In genomic region chr2:69744456-69744855, GRCh38 we compare ENCODE assay signal across 1 cellular context.
TF ChIP-seq lines count a peak whose summit lies in the region.

No MANE protein-coding gene starts in this region.

TF ChIP-seq in K562, 482 proteins besides CTCF, POLR2A, EP300 and RAD21 (continued from another document):
- no peak for TF ChIP-seq AFF4 (CRISPR knock-in tag; IDR thresholded peaks at IDR 0.05)
- no peak for TF ChIP-seq ZNF79 (CRISPR knock-in tag; IDR thresholded peaks at IDR 0.05; ENCODE audit: low read depth)
- peak; percentile 41 for TF ChIP-seq TAL1 (IDR thresholded peaks at IDR 0.05)
- TF ChIP-seq CBX5 (IDR thresholded peaks at IDR 0.05; ENCODE audit: borderline replicate concordance, low read depth) = no peak
- peak; percentile 63; the same call in 1 of the 2 replicates for TF ChIP-seq TEAD4 (IDR thresholded peaks at IDR 0.05; ENCODE audit: low read length)
- TF ChIP-seq TEAD4 (CRISPR knock-in tag; IDR thresholded peaks at IDR 0.05; ENCODE audit: borderline replicate concordance) = no peak
- TF ChIP-seq JUND (IDR thresholded peaks at IDR 0.05; ENCODE audit: borderline replicate concordance, low read depth, low read length) = 0 out of 2 replicates have a peak, but pooled peaks have one; percentile 24
- TF ChIP-seq JUND (tag; IDR thresholded peaks at IDR 0.05; ENCODE audit: borderline replicate concordance, low read depth, low read length) = no peak
- peak in 1 of 2 experiments; percentile 84; a peak in 2 of 4 replicates for TF ChIP-seq RCOR1 (IDR thresholded peaks at IDR 0.05; ENCODE audit: borderline replicate concordance in 1 of 2, low read depth in 2 of 2, low read length in 2 of 2)
- TF ChIP-seq ZNF75A (CRISPR knock-in tag; IDR thresholded peaks at IDR 0.05) = no peak
- peak; percentile 68 for TF ChIP-seq TCF3 (CRISPR knock-in tag; IDR thresholded peaks at IDR 0.05)
- TF ChIP-seq, protein P1, sequence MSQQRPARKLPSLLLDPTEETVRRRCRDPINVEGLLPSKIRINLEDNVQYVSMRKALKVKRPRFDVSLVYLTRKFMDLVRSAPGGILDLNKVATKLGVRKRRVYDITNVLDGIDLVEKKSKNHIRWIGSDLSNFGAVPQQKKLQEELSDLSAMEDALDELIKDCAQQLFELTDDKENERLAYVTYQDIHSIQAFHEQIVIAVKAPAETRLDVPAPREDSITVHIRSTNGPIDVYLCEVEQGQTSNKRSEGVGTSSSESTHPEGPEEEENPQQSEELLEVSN (IDR thresholded peaks at IDR 0.05; ENCODE audit: borderline replicate concordance in 1 of 2, extremely low read depth in 1 of 2, insufficient read depth in 1 of 2, insufficient read length in 1 of 2, low read depth in 1 of 2, low read length in 1 of 2, poor library complexity in 1 of 2, severe bottlenecking in 1 of 2) = no peak
- TF ChIP-seq, protein P2, sequence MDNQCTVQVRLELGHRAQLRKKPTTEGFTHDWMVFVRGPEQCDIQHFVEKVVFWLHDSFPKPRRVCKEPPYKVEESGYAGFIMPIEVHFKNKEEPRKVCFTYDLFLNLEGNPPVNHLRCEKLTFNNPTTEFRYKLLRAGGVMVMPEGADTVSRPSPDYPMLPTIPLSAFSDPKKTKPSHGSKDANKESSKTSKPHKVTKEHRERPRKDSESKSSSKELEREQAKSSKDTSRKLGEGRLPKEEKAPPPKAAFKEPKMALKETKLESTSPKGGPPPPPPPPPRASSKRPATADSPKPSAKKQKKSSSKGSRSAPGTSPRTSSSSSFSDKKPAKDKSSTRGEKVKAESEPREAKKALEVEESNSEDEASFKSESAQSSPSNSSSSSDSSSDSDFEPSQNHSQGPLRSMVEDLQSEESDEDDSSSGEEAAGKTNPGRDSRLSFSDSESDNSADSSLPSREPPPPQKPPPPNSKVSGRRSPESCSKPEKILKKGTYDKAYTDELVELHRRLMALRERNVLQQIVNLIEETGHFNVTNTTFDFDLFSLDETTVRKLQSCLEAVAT (IDR thresholded peaks at IDR 0.05) = no peak
- TF ChIP-seq EP400 (IDR thresholded peaks at IDR 0.05) = no peak
- TF ChIP-seq ZNF217 (CRISPR knock-in tag; IDR thresholded peaks at IDR 0.05) = no peak
- TF ChIP-seq CXXC5 (CRISPR knock-in tag; IDR thresholded peaks at IDR 0.05) = peak; percentile 62
- TF ChIP-seq, protein P3, sequence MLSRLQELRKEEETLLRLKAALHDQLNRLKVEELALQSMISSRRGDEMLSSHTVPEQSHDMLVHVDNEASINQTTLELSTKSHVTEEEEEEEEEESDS (CRISPR knock-in tag; IDR thresholded peaks at IDR 0.05) = no peak
- TF ChIP-seq SOX6 (IDR thresholded peaks at IDR 0.05) = peak; percentile 66; the same call in 1 of the 2 replicates
- TF ChIP-seq NFRKB (IDR thresholded peaks at IDR 0.05; ENCODE audit: low read depth) = no peak
- TF ChIP-seq PML (IDR thresholded peaks at IDR 0.05; ENCODE audit: low read length) = no peak
- TF ChIP-seq, protein P4, sequence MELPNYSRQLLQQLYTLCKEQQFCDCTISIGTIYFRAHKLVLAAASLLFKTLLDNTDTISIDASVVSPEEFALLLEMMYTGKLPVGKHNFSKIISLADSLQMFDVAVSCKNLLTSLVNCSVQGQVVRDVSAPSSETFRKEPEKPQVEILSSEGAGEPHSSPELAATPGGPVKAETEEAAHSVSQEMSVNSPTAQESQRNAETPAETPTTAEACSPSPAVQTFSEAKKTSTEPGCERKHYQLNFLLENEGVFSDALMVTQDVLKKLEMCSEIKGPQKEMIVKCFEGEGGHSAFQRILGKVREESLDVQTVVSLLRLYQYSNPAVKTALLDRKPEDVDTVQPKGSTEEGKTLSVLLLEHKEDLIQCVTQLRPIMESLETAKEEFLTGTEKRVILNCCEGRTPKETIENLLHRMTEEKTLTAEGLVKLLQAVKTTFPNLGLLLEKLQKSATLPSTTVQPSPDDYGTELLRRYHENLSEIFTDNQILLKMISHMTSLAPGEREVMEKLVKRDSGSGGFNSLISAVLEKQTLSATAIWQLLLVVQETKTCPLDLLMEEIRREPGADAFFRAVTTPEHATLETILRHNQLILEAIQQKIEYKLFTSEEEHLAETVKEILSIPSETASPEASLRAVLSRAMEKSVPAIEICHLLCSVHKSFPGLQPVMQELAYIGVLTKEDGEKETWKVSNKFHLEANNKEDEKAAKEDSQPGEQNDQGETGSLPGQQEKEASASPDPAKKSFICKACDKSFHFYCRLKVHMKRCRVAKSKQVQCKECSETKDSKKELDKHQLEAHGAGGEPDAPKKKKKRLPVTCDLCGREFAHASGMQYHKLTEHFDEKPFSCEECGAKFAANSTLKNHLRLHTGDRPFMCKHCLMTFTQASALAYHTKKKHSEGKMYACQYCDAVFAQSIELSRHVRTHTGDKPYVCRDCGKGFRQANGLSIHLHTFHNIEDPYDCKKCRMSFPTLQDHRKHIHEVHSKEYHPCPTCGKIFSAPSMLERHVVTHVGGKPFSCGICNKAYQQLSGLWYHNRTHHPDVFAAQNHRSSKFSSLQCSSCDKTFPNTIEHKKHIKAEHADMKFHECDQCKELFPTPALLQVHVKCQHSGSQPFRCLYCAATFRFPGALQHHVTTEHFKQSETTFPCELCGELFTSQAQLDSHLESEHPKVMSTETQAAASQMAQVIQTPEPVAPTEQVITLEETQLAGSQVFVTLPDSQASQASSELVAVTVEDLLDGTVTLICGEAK (IDR thresholded peaks at IDR 0.05) = no peak
- TF ChIP-seq, protein P4 (CRISPR knock-in tag; IDR thresholded peaks at IDR 0.05) = no peak
- TF ChIP-seq SMARCA4 (IDR thresholded peaks at IDR 0.05) = peak; percentile 38; the same call in 1 of the 2 replicates
- peak in 1 of 2 experiments; percentile 27; a peak in 1 of 4 replicates for TF ChIP-seq KDM1A (IDR thresholded peaks at IDR 0.05)
- peak; percentile 29 for TF ChIP-seq DACH1 (IDR thresholded peaks at IDR 0.05; ENCODE audit: partially characterized antibody)
- TF ChIP-seq CTBP1 (IDR thresholded peaks at IDR 0.05; ENCODE audit: borderline replicate concordance) = peak; percentile 60; the same call in 1 of the 2 replicates
- no peak for TF ChIP-seq U2AF1 (optimal IDR thresholded peaks at IDR 0.05; ENCODE audit: low read depth, low read length)
- TF ChIP-seq CBFA2T2 (conservative IDR thresholded peaks at IDR 0.05) = peak; percentile 59
- TF ChIP-seq ZNF274 (IDR thresholded peaks at IDR 0.05; ENCODE audit: borderline replicate concordance, low read depth, low read length) = no peak
- TF ChIP-seq PKNOX1 (IDR thresholded peaks at IDR 0.05) = peak; percentile 79
- TF ChIP-seq MECOM (CRISPR knock-in tag; IDR thresholded peaks at IDR 0.05) = peak; percentile 95
- TF ChIP-seq FOXK1 (CRISPR knock-in tag; IDR thresholded peaks at IDR 0.05; ENCODE audit: borderline replicate concordance) = no peak
- peak; percentile 60 for TF ChIP-seq MEIS2 (IDR thresholded peaks at IDR 0.05; ENCODE audit: partially characterized antibody)
- TF ChIP-seq BCLAF1 (IDR thresholded peaks at IDR 0.05; ENCODE audit: borderline replicate concordance in 1 of 2, control insufficient read depth in 1 of 2, low read depth in 2 of 2, low read length in 1 of 2) = no peak
- no peak for TF ChIP-seq ETV6 (IDR thresholded peaks at IDR 0.05; ENCODE audit: borderline replicate concordance in 1 of 2, low read depth in 2 of 2, low read length in 1 of 2)
- TF ChIP-seq ETV6 (CRISPR knock-in tag; IDR thresholded peaks at IDR 0.05; ENCODE audit: borderline replicate concordance) = no peak
- TF ChIP-seq NCOA2 (IDR thresholded peaks at IDR 0.05; ENCODE audit: partially characterized antibody in 2 of 2) = no peak
- TF ChIP-seq DPF2 (IDR thresholded peaks at IDR 0.05) = 0 out of 2 replicates have a peak, but pooled peaks have one; percentile 14
- TF ChIP-seq ARID1B (IDR thresholded peaks at IDR 0.05) = peak; percentile 67
- TF ChIP-seq FOSL1 (tag; conservative IDR thresholded peaks at IDR 0.05) = peak; percentile 54
- TF ChIP-seq TEAD1 (CRISPR knock-in tag; IDR thresholded peaks at IDR 0.05) = 0 out of 4 replicates have a peak, but pooled peaks of 1 of the 2 experiments have one; percentile 15
- TF ChIP-seq STAT5B (CRISPR knock-in tag; IDR thresholded peaks at IDR 0.05) = no peak
